In the genomic region with DNA sequence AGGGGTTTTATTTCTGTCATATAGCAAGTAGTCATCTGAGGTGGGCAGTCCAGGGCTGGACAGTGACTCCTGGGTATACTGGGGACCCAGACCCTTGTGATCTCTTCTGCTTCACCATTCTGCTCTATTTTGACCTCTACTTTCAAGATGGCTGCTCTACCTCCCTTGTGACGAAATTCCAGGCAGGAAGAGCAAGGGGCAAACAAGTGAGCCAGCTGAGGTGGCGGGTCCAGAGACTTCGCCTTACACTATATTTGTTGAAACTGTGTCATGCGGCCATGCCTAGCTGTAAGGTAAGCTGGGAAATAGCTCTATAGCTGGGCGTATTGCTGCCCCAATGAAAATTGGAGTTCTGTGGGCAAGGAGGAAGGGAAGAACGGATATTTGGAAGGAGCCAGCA, we compare ENCODE assay signal across 15 cellular contexts. TPM values are rescaled to one million over a fixed set of nuclear protein-coding genes. Genes with fewer than 3 reads are reported as not detected.
DNase-seq lines count a peak whose midpoint lies in the region; TF ChIP-seq lines count a peak whose summit lies in the region.
"Had no signal": no experiment of that assay in that cellular context is flagged by ENCODE, and none has a peak within 500 bp of the region (broad histone marks: within the 10 kb centered on the region; RNA-seq: fewer than 3 reads in every experiment).

No MANE protein-coding gene starts in this region.

- intact Hi-C loops in tibial artery (cut with DNase I; ENCODE audit: low total_unique reads) = no loop called here
- intact Hi-C loops in posterior cingulate gyrus (cut with DNase I) = no loop called here

- H3K27ac Mint-ChIP-seq in neural progenitor cell = peak overlapping the region; percentile 99
- H3K27ac Mint-ChIP-seq: CD4-positive, alpha-beta T cell; natural killer cell; stimulated activated memory B cell treated with anti-CD40 and anti-IgM and Interleukin-4, amounts not matched to agents 10 μg/mL and 1 μg/mL and 100 μg/mL, for 72 hours had no signal

- H3K36me3 Mint-ChIP-seq in neural progenitor cell = peaks cover 8% of the 10 kb centered on the region
- H3K36me3 Mint-ChIP-seq: natural killer cell; stimulated activated memory B cell treated with anti-CD40 and anti-IgM and Interleukin-4, amounts not matched to agents 10 μg/mL and 1 μg/mL and 100 μg/mL, for 72 hours had no signal

- no peak overlapping the region for H3K4me2 ChIP-seq in neural progenitor cell

- no peak overlapping the region for H3K9ac ChIP-seq in neural progenitor cell

- no peaks in the 10 kb centered on the region for H3K9me3 ChIP-seq in neural progenitor cell (ENCODE audit: low read depth)
- H3K9me3 ChIP-seq in tibial artery = no peaks in the 10 kb centered on the region

- H3K4me1 Mint-ChIP-seq in neural progenitor cell = peaks cover 45% of the 10 kb centered on the region
- H3K4me1 Mint-ChIP-seq: stimulated activated memory B cell treated with anti-CD40 and anti-IgM and Interleukin-4, amounts not matched to agents 10 μg/mL and 1 μg/mL and 100 μg/mL, for 72 hours had no signal

- H3K27me3 ChIP-seq in neural progenitor cell (no peaks in the 10 kb centered on the region), tibial artery (no peaks in the 10 kb centered on the region)

- peak overlapping the region; percentile 87 for H2AFZ ChIP-seq in neural progenitor cell (replicated peaks)

- H4K20me1 ChIP-seq in neural progenitor cell (ENCODE audit: low read depth) = no peaks in the 10 kb centered on the region

- H3K36me3 ChIP-seq in neural progenitor cell (no peaks in the 10 kb centered on the region), tibial artery (no peaks in the 10 kb centered on the region)

- DNase-seq in epithelial cell of prostate (ENCODE audit: low read depth, low spot score) (no peak), neural progenitor cell (ENCODE audit: low spot score) (no peak), tibial artery (peak in 1 of 2 donors; percentile 45), COLO829 (ENCODE audit: low spot score) (no peak), posterior cingulate gyrus (no peak)
- DNase-seq in activated CD4-positive, alpha-beta T cell treated with anti-CD3 and anti-CD28 coated beads for 1 hour = no peak
- DNase-seq: activated CD4-positive, alpha-beta T cell treated with anti-CD3 and anti-CD28 coated beads for 36 hours; CD4-positive, alpha-beta T cell; erythroblast; KBM-7; natural killer cell; NCI-H187 treated with DMSO at 0.1 percent for 48 hours; NK-92 treated with Interleukin-12 subunit alpha and Interleukin-12 subunit beta, amount 100 ng/mL, for 24 hours had no signal

- H3K79me2 ChIP-seq in neural progenitor cell (ENCODE audit: low read depth) = no peaks in the 10 kb centered on the region

- H3K27ac ChIP-seq in VCaP (peak overlapping the region; percentile 92), epithelial cell of prostate (peak overlapping the region; percentile 95), neural progenitor cell (no peak overlapping the region), tibial artery (peak overlapping the region; percentile 92 to 94)

- TF ChIP-seq CTCF in VCaP (conservative IDR thresholded peaks at IDR 0.05) (no peak), neural progenitor cell (IDR thresholded peaks at IDR 0.05) (no peak), tibial artery (IDR thresholded peaks at IDR 0.05) (no peak)

- H3K4me1 ChIP-seq in neural progenitor cell = peaks cover 10% of the 10 kb centered on the region
- peaks cover 6 to 68% (median 59%) of the 10 kb centered on the region in 4 donors for H3K4me1 ChIP-seq in tibial artery

- peaks cover 10% of the 10 kb centered on the region for H3K27me3 Mint-ChIP-seq in neural progenitor cell (ENCODE audit: insufficient read depth, low read depth)
- H3K27me3 Mint-ChIP-seq: activated CD4-positive, alpha-beta T cell treated with anti-CD3 and anti-CD28 coated beads for 36 hours; CD4-positive, alpha-beta T cell had no signal

- H3K4me3 ChIP-seq in neural progenitor cell (no peak overlapping the region), tibial artery (no peak overlapping the region)

- no peaks in the 10 kb centered on the region for H3F3A ChIP-seq in neural progenitor cell (ENCODE audit: low read depth)

- no peak overlapping the region for H3K4me3 Mint-ChIP-seq in neural progenitor cell
- H3K4me3 Mint-ChIP-seq: activated CD4-positive, alpha-beta T cell treated with anti-CD3 and anti-CD28 coated beads for 36 hours; CD4-positive, alpha-beta T cell; natural killer cell; stimulated activated memory B cell treated with anti-CD40 and anti-IgM and Interleukin-4, amounts not matched to agents 10 μg/mL and 1 μg/mL and 100 μg/mL, for 72 hours had no signal

- H3K9me3 Mint-ChIP-seq in neural progenitor cell = peaks cover 22% of the 10 kb centered on the region

RNA-seq across cellular contexts. Expression of a gene that starts 7.9 kb away (rescaled TPM):
- total RNA-seq in neural progenitor cell (ENCODE audit: low replicate concordance) = not detected in 2 replicates
- total RNA-seq: activated CD4-positive, alpha-beta T cell treated with anti-CD3 and anti-CD28 coated beads for 36 hours; CD4-positive, alpha-beta T cell; natural killer cell had no signal

RNA-seq across cellular contexts. Expression of a gene that starts 27.8 kb away (rescaled TPM):
- 0.50 TPM in 1 of 2 replicates, not detected in the other for total RNA-seq in neural progenitor cell (ENCODE audit: low replicate concordance)
- total RNA-seq: CD4-positive, alpha-beta T cell; natural killer cell had no signal
